ENCODE assay signal across 1 cellular context in the genomic region with DNA sequence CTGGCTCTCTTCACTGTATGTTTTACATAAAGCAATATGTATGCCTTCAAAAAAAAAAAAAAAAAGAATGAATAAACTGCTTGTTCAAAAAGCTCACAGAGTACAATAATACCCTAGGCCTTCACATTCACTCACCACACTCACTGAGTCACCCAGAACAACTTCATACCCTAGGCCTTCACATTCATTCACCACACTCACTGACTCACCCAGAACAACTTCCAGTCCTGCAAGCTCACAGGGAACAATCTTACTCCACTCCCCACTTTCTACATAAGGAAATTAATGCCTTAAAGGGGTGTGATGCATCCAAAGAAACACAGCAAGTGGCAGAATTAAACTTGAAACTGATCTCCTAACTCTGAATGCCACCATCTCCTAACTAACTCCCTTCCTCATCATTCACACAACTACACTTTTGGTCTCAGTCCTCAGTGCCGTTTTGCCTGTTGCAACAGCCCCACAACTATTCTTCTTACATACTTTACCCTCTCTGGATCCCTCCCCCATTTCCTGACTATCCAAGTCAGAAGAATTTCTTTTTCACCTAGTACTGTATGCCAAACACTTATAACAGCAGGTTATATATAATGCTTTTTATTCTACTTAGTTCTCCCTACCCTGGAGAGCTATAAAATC.
TF ChIP-seq lines count a peak whose summit lies in the region.

No MANE protein-coding gene starts in this region.

TF ChIP-seq in GM23338, 12 proteins besides CTCF, POLR2A, EP300 and RAD21 (continued from another document):
- TF ChIP-seq, protein P1, sequence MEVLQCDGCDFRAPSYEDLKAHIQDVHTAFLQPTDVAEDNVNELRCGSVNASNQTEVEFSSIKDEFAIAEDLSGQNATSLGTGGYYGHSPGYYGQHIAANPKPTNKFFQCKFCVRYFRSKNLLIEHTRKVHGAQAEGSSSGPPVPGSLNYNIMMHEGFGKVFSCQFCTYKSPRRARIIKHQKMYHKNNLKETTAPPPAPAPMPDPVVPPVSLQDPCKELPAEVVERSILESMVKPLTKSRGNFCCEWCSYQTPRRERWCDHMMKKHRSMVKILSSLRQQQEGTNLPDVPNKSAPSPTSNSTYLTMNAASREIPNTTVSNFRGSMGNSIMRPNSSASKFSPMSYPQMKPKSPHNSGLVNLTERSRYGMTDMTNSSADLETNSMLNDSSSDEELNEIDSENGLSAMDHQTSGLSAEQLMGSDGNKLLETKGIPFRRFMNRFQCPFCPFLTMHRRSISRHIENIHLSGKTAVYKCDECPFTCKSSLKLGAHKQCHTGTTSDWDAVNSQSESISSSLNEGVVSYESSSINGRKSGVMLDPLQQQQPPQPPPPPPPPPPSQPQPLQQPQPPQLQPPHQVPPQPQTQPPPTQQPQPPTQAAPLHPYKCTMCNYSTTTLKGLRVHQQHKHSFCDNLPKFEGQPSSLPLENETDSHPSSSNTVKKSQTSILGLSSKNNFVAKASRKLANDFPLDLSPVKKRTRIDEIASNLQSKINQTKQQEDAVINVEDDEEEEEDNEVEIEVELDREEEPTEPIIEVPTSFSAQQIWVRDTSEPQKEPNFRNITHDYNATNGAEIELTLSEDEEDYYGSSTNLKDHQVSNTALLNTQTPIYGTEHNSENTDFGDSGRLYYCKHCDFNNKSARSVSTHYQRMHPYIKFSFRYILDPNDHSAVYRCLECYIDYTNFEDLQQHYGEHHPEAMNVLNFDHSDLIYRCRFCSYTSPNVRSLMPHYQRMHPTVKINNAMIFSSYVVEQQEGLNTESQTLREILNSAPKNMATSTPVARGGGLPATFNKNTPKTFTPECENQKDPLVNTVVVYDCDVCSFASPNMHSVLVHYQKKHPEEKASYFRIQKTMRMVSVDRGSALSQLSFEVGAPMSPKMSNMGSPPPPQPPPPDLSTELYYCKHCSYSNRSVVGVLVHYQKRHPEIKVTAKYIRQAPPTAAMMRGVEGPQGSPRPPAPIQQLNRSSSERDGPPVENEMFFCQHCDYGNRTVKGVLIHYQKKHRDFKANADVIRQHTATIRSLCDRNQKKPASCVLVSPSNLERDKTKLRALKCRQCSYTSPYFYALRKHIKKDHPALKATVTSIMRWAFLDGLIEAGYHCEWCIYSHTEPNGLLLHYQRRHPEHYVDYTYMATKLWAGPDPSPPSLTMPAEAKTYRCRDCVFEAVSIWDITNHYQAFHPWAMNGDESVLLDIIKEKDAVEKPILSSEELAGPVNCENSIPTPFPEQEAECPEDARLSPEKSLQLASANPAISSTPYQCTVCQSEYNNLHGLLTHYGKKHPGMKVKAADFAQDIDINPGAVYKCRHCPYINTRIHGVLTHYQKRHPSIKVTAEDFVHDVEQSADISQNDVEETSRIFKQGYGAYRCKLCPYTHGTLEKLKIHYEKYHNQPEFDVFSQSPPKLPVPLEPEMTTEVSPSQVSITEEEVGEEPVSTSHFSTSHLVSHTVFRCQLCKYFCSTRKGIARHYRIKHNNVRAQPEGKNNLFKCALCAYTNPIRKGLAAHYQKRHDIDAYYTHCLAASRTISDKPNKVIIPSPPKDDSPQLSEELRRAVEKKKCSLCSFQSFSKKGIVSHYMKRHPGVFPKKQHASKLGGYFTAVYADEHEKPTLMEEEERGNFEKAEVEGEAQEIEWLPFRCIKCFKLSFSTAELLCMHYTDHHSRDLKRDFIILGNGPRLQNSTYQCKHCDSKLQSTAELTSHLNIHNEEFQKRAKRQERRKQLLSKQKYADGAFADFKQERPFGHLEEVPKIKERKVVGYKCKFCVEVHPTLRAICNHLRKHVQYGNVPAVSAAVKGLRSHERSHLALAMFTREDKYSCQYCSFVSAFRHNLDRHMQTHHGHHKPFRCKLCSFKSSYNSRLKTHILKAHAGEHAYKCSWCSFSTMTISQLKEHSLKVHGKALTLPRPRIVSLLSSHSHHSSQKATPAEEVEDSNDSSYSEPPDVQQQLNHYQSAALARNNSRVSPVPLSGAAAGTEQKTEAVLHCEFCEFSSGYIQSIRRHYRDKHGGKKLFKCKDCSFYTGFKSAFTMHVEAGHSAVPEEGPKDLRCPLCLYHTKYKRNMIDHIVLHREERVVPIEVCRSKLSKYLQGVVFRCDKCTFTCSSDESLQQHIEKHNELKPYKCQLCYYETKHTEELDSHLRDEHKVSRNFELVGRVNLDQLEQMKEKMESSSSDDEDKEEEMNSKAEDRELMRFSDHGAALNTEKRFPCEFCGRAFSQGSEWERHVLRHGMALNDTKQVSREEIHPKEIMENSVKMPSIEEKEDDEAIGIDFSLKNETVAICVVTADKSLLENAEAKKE (CRISPR knock-in tag; IDR thresholded peaks at IDR 0.05): no peak
- TF ChIP-seq POLR2AphosphoS5 (IDR thresholded peaks at IDR 0.05; ENCODE audit: low read depth) (no peak), NANOG (IDR thresholded peaks at IDR 0.05; ENCODE audit: borderline replicate concordance) (no peak)
